ENCODE assay signal across 1 cellular context in the genomic region with DNA sequence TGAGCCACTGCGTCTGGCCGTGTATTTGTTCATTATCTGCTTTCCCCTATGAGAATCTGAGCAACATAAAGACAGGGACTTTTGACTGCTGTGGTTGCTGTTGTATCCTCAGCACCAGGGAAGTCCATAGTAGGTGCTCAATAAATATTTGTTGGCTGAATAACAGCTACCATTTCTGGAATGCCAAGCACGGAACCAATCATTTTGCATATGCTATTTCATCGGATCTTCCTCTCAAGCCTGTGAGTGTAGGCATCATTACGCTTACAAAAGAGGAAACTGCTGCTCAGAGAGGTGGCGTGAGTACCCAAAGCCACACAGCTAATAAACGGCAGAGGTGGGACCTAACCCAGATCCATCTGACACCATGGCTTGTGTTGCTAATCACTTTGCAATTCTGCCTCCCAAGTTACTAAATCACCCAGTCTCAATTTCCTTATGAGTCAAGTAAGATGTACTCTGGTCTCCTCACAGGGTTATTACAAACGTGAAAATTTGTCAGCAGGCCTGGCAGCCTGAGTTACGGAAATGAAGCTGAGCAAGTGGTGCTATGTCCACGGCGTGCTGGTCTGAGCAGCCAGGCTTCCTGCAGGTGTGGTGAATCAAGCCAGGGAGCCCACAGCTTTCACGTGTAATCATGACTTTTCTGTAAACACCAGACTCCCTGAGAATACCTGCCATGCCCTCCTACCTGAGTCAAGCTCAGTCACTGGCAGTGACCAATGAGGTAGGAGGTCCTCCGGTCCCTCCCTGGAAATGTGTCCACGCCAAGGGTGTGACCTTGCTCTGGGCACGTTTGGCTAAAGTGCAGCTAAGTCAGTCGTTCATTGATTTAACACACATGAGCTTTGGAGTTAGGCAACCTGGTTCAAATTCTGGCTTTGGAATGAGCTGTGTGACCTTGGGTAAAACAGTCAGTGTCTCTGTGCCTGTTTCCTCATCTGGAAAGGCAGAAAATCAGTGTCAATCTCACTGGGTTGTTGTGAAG.
TF ChIP-seq lines count a peak whose summit lies in the region.

No MANE protein-coding gene starts in this region.

TF ChIP-seq in HepG2, 621 proteins besides CTCF, POLR2A, EP300 and RAD21 (continues in another document):
- TF ChIP-seq, protein P1, sequence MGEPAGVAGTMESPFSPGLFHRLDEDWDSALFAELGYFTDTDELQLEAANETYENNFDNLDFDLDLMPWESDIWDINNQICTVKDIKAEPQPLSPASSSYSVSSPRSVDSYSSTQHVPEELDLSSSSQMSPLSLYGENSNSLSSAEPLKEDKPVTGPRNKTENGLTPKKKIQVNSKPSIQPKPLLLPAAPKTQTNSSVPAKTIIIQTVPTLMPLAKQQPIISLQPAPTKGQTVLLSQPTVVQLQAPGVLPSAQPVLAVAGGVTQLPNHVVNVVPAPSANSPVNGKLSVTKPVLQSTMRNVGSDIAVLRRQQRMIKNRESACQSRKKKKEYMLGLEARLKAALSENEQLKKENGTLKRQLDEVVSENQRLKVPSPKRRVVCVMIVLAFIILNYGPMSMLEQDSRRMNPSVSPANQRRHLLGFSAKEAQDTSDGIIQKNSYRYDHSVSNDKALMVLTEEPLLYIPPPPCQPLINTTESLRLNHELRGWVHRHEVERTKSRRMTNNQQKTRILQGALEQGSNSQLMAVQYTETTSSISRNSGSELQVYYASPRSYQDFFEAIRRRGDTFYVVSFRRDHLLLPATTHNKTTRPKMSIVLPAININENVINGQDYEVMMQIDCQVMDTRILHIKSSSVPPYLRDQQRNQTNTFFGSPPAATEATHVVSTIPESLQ (CRISPR knock-in tag; conservative IDR thresholded peaks at IDR 0.05), result no peak
- no peak for TF ChIP-seq NR2F6 (IDR thresholded peaks at IDR 0.05)
- 0 out of 2 replicates have a peak, but pooled peaks have one; percentile 15 for TF ChIP-seq NR2F6 (CRISPR knock-in tag; IDR thresholded peaks at IDR 0.05)
- TF ChIP-seq HDAC2 (CRISPR knock-in tag; IDR thresholded peaks at IDR 0.05), result peak; percentile 43
- TF ChIP-seq ZFP36 (IDR thresholded peaks at IDR 0.05; ENCODE audit: borderline replicate concordance, low read depth, low read length, partially characterized antibody), result peak; percentile 67
- TF ChIP-seq CEBPG (CRISPR knock-in tag; IDR thresholded peaks at IDR 0.05), result peak; percentile 38; the same call in 1 of the 2 replicates
- peak; percentile 92 for TF ChIP-seq ZNF24 (IDR thresholded peaks at IDR 0.05)
- peak; percentile 75 for TF ChIP-seq RCOR2 (CRISPR knock-in tag; IDR thresholded peaks at IDR 0.05)
- no peak for TF ChIP-seq CREB1 (IDR thresholded peaks at IDR 0.05)
- peak; percentile 58 for TF ChIP-seq CREB1 (CRISPR knock-in tag; IDR thresholded peaks at IDR 0.05)
- no peak for TF ChIP-seq KDM3A (CRISPR knock-in tag; IDR thresholded peaks at IDR 0.05; ENCODE audit: low read depth)
- TF ChIP-seq BHLHE40 (IDR thresholded peaks at IDR 0.05; ENCODE audit: low read length), result peak; percentile 78
- peak; percentile 45; the same call in 1 of the 2 replicates for TF ChIP-seq BCL6 (CRISPR knock-in tag; IDR thresholded peaks at IDR 0.05)
- no peak for TF ChIP-seq SOX6 (IDR thresholded peaks at IDR 0.05)
- TF ChIP-seq SOX6 (CRISPR knock-in tag; IDR thresholded peaks at IDR 0.05), result peak; percentile 47
- no peak for TF ChIP-seq SCMH1 (CRISPR knock-in tag; IDR thresholded peaks at IDR 0.05; ENCODE audit: borderline replicate concordance)
- no peak for TF ChIP-seq SMAD1 (CRISPR knock-in tag; IDR thresholded peaks at IDR 0.05; ENCODE audit: borderline replicate concordance, low read depth)
- TF ChIP-seq MIXL1 (CRISPR knock-in tag; IDR thresholded peaks at IDR 0.05), result 0 out of 2 replicates have a peak, but pooled peaks have one; percentile 25
- TF ChIP-seq ZMYM4 (CRISPR knock-in tag; IDR thresholded peaks at IDR 0.05), result 0 out of 2 replicates have a peak, but pooled peaks have one; percentile 24
- peak; percentile 88 for TF ChIP-seq KDM1A (CRISPR knock-in tag; IDR thresholded peaks at IDR 0.05)
- TF ChIP-seq, protein P2, sequence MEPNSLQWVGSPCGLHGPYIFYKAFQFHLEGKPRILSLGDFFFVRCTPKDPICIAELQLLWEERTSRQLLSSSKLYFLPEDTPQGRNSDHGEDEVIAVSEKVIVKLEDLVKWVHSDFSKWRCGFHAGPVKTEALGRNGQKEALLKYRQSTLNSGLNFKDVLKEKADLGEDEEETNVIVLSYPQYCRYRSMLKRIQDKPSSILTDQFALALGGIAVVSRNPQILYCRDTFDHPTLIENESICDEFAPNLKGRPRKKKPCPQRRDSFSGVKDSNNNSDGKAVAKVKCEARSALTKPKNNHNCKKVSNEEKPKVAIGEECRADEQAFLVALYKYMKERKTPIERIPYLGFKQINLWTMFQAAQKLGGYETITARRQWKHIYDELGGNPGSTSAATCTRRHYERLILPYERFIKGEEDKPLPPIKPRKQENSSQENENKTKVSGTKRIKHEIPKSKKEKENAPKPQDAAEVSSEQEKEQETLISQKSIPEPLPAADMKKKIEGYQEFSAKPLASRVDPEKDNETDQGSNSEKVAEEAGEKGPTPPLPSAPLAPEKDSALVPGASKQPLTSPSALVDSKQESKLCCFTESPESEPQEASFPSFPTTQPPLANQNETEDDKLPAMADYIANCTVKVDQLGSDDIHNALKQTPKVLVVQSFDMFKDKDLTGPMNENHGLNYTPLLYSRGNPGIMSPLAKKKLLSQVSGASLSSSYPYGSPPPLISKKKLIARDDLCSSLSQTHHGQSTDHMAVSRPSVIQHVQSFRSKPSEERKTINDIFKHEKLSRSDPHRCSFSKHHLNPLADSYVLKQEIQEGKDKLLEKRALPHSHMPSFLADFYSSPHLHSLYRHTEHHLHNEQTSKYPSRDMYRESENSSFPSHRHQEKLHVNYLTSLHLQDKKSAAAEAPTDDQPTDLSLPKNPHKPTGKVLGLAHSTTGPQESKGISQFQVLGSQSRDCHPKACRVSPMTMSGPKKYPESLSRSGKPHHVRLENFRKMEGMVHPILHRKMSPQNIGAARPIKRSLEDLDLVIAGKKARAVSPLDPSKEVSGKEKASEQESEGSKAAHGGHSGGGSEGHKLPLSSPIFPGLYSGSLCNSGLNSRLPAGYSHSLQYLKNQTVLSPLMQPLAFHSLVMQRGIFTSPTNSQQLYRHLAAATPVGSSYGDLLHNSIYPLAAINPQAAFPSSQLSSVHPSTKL (CRISPR knock-in tag; IDR thresholded peaks at IDR 0.05), result peak; percentile 17; the same call in 1 of the 2 replicates
- TF ChIP-seq TEAD3 (CRISPR knock-in tag; optimal IDR thresholded peaks at IDR 0.05; ENCODE audit: borderline replicate concordance), result peak; percentile 55
- TF ChIP-seq, protein P3, sequence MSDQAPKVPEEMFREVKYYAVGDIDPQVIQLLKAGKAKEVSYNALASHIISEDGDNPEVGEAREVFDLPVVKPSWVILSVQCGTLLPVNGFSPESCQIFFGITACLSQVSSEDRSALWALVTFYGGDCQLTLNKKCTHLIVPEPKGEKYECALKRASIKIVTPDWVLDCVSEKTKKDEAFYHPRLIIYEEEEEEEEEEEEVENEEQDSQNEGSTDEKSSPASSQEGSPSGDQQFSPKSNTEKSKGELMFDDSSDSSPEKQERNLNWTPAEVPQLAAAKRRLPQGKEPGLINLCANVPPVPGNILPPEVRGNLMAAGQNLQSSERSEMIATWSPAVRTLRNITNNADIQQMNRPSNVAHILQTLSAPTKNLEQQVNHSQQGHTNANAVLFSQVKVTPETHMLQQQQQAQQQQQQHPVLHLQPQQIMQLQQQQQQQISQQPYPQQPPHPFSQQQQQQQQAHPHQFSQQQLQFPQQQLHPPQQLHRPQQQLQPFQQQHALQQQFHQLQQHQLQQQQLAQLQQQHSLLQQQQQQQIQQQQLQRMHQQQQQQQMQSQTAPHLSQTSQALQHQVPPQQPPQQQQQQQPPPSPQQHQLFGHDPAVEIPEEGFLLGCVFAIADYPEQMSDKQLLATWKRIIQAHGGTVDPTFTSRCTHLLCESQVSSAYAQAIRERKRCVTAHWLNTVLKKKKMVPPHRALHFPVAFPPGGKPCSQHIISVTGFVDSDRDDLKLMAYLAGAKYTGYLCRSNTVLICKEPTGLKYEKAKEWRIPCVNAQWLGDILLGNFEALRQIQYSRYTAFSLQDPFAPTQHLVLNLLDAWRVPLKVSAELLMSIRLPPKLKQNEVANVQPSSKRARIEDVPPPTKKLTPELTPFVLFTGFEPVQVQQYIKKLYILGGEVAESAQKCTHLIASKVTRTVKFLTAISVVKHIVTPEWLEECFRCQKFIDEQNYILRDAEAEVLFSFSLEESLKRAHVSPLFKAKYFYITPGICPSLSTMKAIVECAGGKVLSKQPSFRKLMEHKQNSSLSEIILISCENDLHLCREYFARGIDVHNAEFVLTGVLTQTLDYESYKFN (CRISPR knock-in tag; conservative IDR thresholded peaks at IDR 0.05), result 0 out of 2 replicates have a peak, but pooled peaks have one; percentile 36
- TF ChIP-seq CEBPB (IDR thresholded peaks at IDR 0.05; ENCODE audit: borderline replicate concordance, low read depth, low read length), result peak; percentile 38; the same call in 1 of the 2 replicates
- TF ChIP-seq ESRRA (CRISPR knock-in tag; IDR thresholded peaks at IDR 0.05; ENCODE audit: low read depth), result peak; percentile 72; the same call in 1 of the 2 replicates
- TF ChIP-seq ZFX (CRISPR knock-in tag; IDR thresholded peaks at IDR 0.05; ENCODE audit: low read depth), result 0 out of 2 replicates have a peak, but pooled peaks have one; percentile 11
- TF ChIP-seq, protein P4, sequence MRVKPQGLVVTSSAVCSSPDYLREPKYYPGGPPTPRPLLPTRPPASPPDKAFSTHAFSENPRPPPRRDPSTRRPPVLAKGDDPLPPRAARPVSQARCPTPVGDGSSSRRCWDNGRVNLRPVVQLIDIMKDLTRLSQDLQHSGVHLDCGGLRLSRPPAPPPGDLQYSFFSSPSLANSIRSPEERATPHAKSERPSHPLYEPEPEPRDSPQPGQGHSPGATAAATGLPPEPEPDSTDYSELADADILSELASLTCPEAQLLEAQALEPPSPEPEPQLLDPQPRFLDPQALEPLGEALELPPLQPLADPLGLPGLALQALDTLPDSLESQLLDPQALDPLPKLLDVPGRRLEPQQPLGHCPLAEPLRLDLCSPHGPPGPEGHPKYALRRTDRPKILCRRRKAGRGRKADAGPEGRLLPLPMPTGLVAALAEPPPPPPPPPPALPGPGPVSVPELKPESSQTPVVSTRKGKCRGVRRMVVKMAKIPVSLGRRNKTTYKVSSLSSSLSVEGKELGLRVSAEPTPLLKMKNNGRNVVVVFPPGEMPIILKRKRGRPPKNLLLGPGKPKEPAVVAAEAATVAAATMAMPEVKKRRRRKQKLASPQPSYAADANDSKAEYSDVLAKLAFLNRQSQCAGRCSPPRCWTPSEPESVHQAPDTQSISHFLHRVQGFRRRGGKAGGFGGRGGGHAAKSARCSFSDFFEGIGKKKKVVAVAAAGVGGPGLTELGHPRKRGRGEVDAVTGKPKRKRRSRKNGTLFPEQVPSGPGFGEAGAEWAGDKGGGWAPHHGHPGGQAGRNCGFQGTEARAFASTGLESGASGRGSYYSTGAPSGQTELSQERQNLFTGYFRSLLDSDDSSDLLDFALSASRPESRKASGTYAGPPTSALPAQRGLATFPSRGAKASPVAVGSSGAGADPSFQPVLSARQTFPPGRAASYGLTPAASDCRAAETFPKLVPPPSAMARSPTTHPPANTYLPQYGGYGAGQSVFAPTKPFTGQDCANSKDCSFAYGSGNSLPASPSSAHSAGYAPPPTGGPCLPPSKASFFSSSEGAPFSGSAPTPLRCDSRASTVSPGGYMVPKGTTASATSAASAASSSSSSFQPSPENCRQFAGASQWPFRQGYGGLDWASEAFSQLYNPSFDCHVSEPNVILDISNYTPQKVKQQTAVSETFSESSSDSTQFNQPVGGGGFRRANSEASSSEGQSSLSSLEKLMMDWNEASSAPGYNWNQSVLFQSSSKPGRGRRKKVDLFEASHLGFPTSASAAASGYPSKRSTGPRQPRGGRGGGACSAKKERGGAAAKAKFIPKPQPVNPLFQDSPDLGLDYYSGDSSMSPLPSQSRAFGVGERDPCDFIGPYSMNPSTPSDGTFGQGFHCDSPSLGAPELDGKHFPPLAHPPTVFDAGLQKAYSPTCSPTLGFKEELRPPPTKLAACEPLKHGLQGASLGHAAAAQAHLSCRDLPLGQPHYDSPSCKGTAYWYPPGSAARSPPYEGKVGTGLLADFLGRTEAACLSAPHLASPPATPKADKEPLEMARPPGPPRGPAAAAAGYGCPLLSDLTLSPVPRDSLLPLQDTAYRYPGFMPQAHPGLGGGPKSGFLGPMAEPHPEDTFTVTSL (CRISPR knock-in tag; IDR thresholded peaks at IDR 0.05; ENCODE audit: borderline replicate concordance), result 0 out of 2 replicates have a peak, but pooled peaks have one; percentile 35
- TF ChIP-seq, protein P5, sequence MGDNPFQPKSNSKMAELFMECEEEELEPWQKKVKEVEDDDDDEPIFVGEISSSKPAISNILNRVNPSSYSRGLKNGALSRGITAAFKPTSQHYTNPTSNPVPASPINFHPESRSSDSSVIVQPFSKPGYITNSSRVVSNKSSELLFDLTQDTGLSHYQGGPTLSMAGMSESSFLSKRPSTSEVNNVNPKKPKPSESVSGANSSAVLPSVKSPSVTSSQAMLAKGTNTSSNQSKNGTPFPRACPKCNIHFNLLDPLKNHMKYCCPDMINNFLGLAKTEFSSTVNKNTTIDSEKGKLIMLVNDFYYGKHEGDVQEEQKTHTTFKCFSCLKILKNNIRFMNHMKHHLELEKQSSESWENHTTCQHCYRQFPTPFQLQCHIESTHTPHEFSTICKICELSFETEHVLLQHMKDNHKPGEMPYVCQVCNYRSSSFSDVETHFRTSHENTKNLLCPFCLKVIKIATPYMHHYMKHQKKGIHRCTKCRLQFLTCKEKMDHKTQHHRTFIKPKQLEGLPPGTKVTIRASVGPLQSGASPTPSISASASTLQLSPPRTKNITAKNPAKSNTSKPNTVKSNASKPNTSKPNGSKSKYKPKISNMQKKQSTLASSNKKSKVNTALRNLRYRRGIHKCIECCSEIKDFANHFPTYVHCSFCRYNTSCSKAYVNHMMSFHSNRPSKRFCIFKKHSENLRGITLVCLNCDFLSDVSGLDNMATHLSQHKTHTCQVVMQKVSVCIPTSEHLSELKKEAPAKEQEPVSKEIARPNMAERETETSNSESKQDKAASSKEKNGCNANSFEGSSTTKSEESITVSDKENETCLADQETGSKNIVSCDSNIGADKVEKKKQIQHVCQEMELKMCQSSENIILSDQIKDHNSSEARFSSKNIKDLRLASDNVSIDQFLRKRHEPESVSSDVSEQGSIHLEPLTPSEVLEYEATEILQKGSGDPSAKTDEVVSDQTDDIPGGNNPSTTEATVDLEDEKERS (CRISPR knock-in tag; IDR thresholded peaks at IDR 0.05), result peak; percentile 27; the same call in 1 of the 2 replicates
- TF ChIP-seq HNF4A (CRISPR knock-in tag; IDR thresholded peaks at IDR 0.05), result peak; percentile 35
- peak; percentile 95 for TF ChIP-seq ZNF768 (CRISPR knock-in tag; IDR thresholded peaks at IDR 0.05)
- no peak for TF ChIP-seq TMF1 (CRISPR knock-in tag; IDR thresholded peaks at IDR 0.05; ENCODE audit: low read depth)
- peak; percentile 97 for TF ChIP-seq ZMYM3 (CRISPR knock-in tag; IDR thresholded peaks at IDR 0.05)
